10 cellular contexts compared by ENCODE assay signal in the genomic region with DNA sequence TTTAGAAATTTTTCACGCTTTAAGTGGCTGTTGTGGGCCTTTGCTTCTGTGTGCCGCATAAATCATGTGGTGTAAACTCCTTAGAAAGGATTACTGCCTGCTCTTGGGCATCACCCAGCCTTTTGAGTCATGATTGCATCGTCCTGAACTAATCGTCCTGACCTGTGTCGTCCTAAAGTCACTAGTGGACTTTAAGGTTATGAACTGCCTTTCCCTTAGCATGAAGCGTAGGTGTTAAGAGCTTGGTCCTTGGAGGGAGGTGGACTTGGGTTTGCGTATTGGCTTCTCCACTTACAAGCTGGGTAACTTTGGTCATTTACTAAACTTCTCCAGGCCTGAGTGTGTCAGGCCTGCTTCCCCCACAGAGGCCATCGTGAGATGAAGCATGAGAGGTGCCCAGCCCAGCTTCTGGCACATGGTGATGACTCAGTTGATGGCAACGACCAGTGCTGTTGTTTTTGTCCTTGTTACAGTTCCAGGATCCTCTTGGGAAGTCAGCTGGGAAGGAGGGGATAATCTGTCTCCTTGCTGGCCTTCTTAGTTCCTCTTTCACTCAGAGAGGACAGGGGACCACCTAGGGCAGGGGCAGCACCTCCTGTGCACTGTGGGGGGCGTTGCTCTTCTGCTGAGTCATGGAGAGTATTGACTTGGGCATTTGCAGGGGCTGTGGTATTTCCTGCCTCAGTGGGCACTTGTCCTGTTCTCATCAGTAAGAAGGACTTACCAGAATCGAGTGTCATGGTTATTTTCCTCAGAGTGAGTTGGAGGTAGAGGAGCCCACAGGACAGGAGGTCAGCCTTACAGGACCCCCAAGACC. TPM values are rescaled to one million over a fixed set of nuclear protein-coding genes. Genes with fewer than 3 reads are reported as not detected.
DNase-seq lines count a peak whose midpoint lies in the region; ATAC-seq, FAIRE-seq and TF ChIP-seq lines count a peak whose summit lies in the region.
"Had no signal": no experiment of that assay in that cellular context is flagged by ENCODE, and none has a peak within 500 bp of the region (broad histone marks: within the 10 kb centered on the region; RNA-seq: fewer than 3 reads in every experiment).

No MANE protein-coding gene starts in this region.

- POLR2A ChIA-PET in activated B cell treated with CpG ODN at 0.5 μM for 24 hours (lab: Charles Lee): interaction anchor here (0.6 to 1.2 kb wide), 2 partner anchors 10 to 26 kb away, joined by 6 to 11 read pairs; no protein-coding TSS in a partner anchor

- H3K4me1 Mint-ChIP-seq in activated B cell treated with CpG ODN at 0.5 μM for 24 hours: peaks cover 9% of the 10 kb centered on the region

- no peak for TF ChIP-seq EP300 in stomach (IDR thresholded peaks at IDR 0.05)

- no peaks in the 10 kb centered on the region for H3K27me3 ChIP-seq in right atrium auricular region
- no peaks in the 10 kb centered on the region for H3K27me3 ChIP-seq in stomach

- H3K4me1 ChIP-seq in right atrium auricular region (peaks cover 0 to 17% of the 10 kb centered on the region in 2 donors), stomach (peaks cover 0 to 20% (median 5%) of the 10 kb centered on the region in 4 donors)

- H3K4me3 ChIP-seq in right atrium auricular region (no peak overlapping the region), stomach (no peak overlapping the region)
- H3K4me3 ChIP-seq: lung had no signal

- peak; percentile 48 for DNase-seq in HS-27A (ENCODE audit: low read depth)
- no peak for DNase-seq in activated B cell treated with CpG ODN at 0.5 μM for 24 hours
- DNase-seq in right atrium auricular region (ENCODE audit: low spot score): peak; percentile 69
- no peak for DNase-seq in stomach
- no peak for DNase-seq in H54 (ENCODE audit: insufficient read length, low spot score)
- no peak for DNase-seq in NCI-H345 treated with DMSO at 0.1 percent for 48 hours (lab: John Stamatoyannopoulos, UW; ENCODE audit: unreplicated experiment)
- DNase-seq: activated naive CD8-positive, alpha-beta T cell treated with anti-CD3 and anti-CD28 coated beads, Interleukin-2, amount 10 ng/mL, durations not matched to agents 7 days and 5 days had no signal

- no peak overlapping the region for H3K4me3 Mint-ChIP-seq in activated B cell treated with CpG ODN at 0.5 μM for 24 hours
- H3K4me3 Mint-ChIP-seq: activated naive CD8-positive, alpha-beta T cell treated with anti-CD3 and anti-CD28 coated beads, Interleukin-2, amount 10 ng/mL, durations not matched to agents 7 days and 5 days had no signal

- ATAC-seq in activated B cell treated with CpG ODN at 0.5 μM for 24 hours (ENCODE audit: low read depth): no peak
- ATAC-seq in GM21360 (IDR thresholded peaks at IDR 0.05; ENCODE audit: unreplicated experiment): no peak
- ATAC-seq in HG03045 (IDR thresholded peaks at IDR 0.05; ENCODE audit: unreplicated experiment): no peak

- peak overlapping the region in 1 of 2 donors; percentile 30 for H3K27ac ChIP-seq in right atrium auricular region
- H3K27ac ChIP-seq in stomach: peak overlapping the region in 4 of 5 donors; percentile 37 to 72 (median 54)

- H3K27me3 Mint-ChIP-seq in activated B cell treated with CpG ODN at 0.5 μM for 24 hours: no peaks in the 10 kb centered on the region
- H3K27me3 Mint-ChIP-seq: activated naive CD8-positive, alpha-beta T cell treated with anti-CD3 and anti-CD28 coated beads, Interleukin-2, amount 10 ng/mL, durations not matched to agents 7 days and 5 days had no signal

- no peak for TF ChIP-seq POLR2A in stomach (IDR thresholded peaks at IDR 0.05)
- TF ChIP-seq POLR2A in H54 (IDR thresholded peaks at IDR 0.05; ENCODE audit: low read depth, low read length): no peak

- FAIRE-seq in H54 (lab: Jason Lieb, UNC): no peak

- H3K9me3 ChIP-seq in right atrium auricular region (no peaks in the 10 kb centered on the region), stomach (no peaks in the 10 kb centered on the region)

- intact Hi-C loops in activated B cell treated with CpG ODN at 0.5 μM for 24 hours (cut with micrococcal nuclease): no loop called here
- intact Hi-C loops in stomach (cut with DNase I; ENCODE audit: low total_unique reads): no loop called here

- CTCF ChIA-PET in activated B cell treated with CpG ODN at 0.5 μM for 24 hours (lab: Charles Lee): no interaction called here

- H3K36me3 Mint-ChIP-seq in activated B cell treated with CpG ODN at 0.5 μM for 24 hours (ENCODE audit: low read depth): peaks cover 61% of the 10 kb centered on the region

- H3K9me3 Mint-ChIP-seq in activated B cell treated with CpG ODN at 0.5 μM for 24 hours: no peaks in the 10 kb centered on the region
- H3K9me3 Mint-ChIP-seq: activated naive CD8-positive, alpha-beta T cell treated with anti-CD3 and anti-CD28 coated beads, Interleukin-2, amount 10 ng/mL, durations not matched to agents 7 days and 5 days had no signal

- no peak for TF ChIP-seq CTCF in activated B cell treated with CpG ODN at 0.5 μM for 24 hours (IDR thresholded peaks at IDR 0.05)
- no peak for TF ChIP-seq CTCF in right atrium auricular region (IDR thresholded peaks at IDR 0.05)
- no peak for TF ChIP-seq CTCF in stomach (IDR thresholded peaks at IDR 0.05)

- 61 to 76% (median 69%) methylated on average over 10 to 11 of the region's 11 CpGs for WGBS in stomach, 5 donors

- peaks cover 19% of the 10 kb centered on the region for H3K36me3 ChIP-seq in right atrium auricular region
- peaks cover 13 to 78% (median 71%) of the 10 kb centered on the region in 4 donors for H3K36me3 ChIP-seq in stomach

- H3K27ac Mint-ChIP-seq in activated B cell treated with CpG ODN at 0.5 μM for 24 hours: peak overlapping the region; percentile 3
- H3K27ac Mint-ChIP-seq: activated naive CD8-positive, alpha-beta T cell treated with anti-CD3 and anti-CD28 coated beads, Interleukin-2, amount 10 ng/mL, durations not matched to agents 7 days and 5 days had no signal

RNA-seq across cellular contexts. Expression of gene NCS1, which starts 54.2 kb away (rescaled TPM):
- total RNA-seq in activated B cell treated with CpG ODN at 0.5 μM for 24 hours: 0.24 and 0.59 TPM in 2 replicates
- 10 to 100 TPM in 1 of 2 donors, 1 to 10 TPM in 1; 4.5 to 26.1 TPM for total RNA-seq in right atrium auricular region
- 10 to 100 TPM; 12.8 to 50.0 (median 16.7) TPM for total RNA-seq in stomach
- 10 to 100 TPM in 1 of 3 donors, 1 to 10 TPM in 2; 3.2 to 26.0 (median 6.4) TPM for polyA plus RNA-seq in stomach

Comparison
In these comparisons a context has a peak if more than half of its experiments do, and no peak if none do; other contexts are left out.
1. DNase-seq: peak in HS-27A (single experiment) and right atrium auricular region (single experiment); none in activated B cell treated with CpG ODN at 0.5 μM for 24 hours (single experiment), stomach (single experiment), H54 (single experiment) and NCI-H345 treated with DMSO at 0.1 percent for 48 hours (single experiment).